In the genomic region with DNA sequence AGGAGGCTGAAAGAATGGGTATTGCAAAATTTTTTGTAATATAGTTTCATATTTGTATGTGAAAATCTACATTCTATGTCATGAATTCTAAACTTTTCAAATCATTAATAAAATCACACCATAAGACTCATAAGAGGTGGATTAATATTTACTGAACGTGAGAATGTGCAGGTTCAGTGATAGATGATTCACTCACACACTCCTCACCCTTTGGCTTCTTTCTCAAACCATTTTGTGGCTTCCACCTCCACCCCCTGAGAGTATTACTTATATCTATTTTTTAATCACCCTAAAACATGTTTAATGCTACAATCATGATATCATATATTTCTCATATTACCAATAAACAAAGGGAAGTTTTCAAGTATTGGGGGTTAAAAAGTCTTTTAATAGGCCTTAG, we compare ENCODE assay signal across 31 cellular contexts.
"Had no signal": no experiment of that assay in that cellular context is flagged by ENCODE, and none has a peak within 500 bp of the region (broad histone marks: within the 10 kb centered on the region; RNA-seq: fewer than 3 reads in every experiment).

No MANE protein-coding gene starts in this region.

- H3K9ac ChIP-seq: KMS-11 had no signal

- H3K27ac ChIP-seq: KMS-11 had no signal

- DNase-seq: Karpas-422, Kasumi-1, MG63, MM.1S, MV-4-11, NCI-H1048, NCI-H1092, NCI-H1092 treated with DMSO at 0.1 percent for 48 hours, NCI-H1105, NCI-H1105 treated with DMSO at 0.1 percent for 48 hours, NCI-H1417 treated with DMSO at 0.1 percent for 48 hours, NCI-H1436, NCI-H1436 treated with DMSO at 0.1 percent for 48 hours, NCI-H146, NCI-H1694, NCI-H1694 treated with DMSO at 0.1 percent for 48 hours, NCI-H187, NCI-H187 treated with DMSO at 0.1 percent for 48 hours, NCI-H1930, NCI-H2029, NCI-H2029 treated with DMSO at 0.1 percent for 48 hours, NCI-H2107, NCI-H2171, NCI-H2171 treated with DMSO at 0.1 percent for 48 hours, NCI-H2227 treated with DMSO at 0.1 percent for 48 hours, NCI-H226, NCI-H345, NCI-H446, NCI-H446 treated with DMSO at 0.1 percent for 48 hours, NCI-H510A had no signal

- H3K27me3 ChIP-seq: MG63 had no signal

- H3K4me2 ChIP-seq: KMS-11 had no signal

- H3K9me3 ChIP-seq: MG63 had no signal

- H3K4me3 ChIP-seq: MG63 had no signal

- H3K36me3 ChIP-seq: MG63 had no signal
